In the genomic region with DNA sequence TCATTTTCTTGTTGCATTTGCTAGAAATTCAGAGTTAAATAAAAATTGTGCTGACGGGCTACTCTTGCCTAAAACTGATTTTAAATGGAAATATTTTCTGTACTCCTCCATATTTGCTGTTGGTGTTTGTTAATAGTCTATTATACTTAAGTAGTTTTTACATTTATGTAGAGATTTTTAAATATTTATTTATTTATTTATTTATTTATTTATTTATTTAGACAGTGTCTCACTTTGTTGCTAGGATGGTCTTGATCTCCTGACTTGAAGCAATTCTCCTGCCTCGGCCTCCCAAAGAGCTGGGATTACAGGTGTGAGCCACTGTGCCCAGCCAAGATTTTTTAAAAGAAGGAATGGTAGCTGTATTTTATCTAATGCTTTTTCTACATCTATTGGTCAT, we compare ENCODE assay signal across 22 cellular contexts.
"Had no signal": no experiment of that assay in that cellular context is flagged by ENCODE, and none has a peak within 500 bp of the region (broad histone marks: within the 10 kb centered on the region; RNA-seq: fewer than 3 reads in every experiment).

No MANE protein-coding gene starts in this region.

- H3K9me3 ChIP-seq: gastroesophageal sphincter, left lung, lower lobe of right lung, mucosa of descending colon had no signal

- FAIRE-seq: frontal cortex had no signal

- H3K27ac ChIP-seq: coronary artery, dorsolateral prefrontal cortex, esophagus muscularis mucosa, foreskin keratinocyte, gastroesophageal sphincter, heart left ventricle, hepatocyte, left lung, lower lobe of right lung had no signal

- H3K4me1 ChIP-seq: esophagus muscularis mucosa, foreskin keratinocyte, gastroesophageal sphincter, left lung, lower lobe of right lung had no signal

- H3K36me3 ChIP-seq: esophagus muscularis mucosa, gastroesophageal sphincter, left lung, lower lobe of right lung had no signal

- H3K4me3 ChIP-seq: coronary artery, dorsolateral prefrontal cortex, esophagus muscularis mucosa, gastroesophageal sphincter, heart left ventricle, hepatocyte, left lung, lower lobe of right lung, mucosa of descending colon had no signal

- DNase-seq: dermis blood vessel endothelial cell; dorsolateral prefrontal cortex; effector CD4-positive, alpha-beta T cell; effector memory CD4-positive, alpha-beta T cell; foreskin keratinocyte; heart left ventricle; hypothalamus; immature natural killer cell; islet precursor cell; left cardiac atrium; left lung; left ventricle myocardium superior; lower lobe of right lung; mesenchymal stem cell; mucosa of descending colon; naive B cell; naive thymus-derived CD8-positive, alpha-beta T cell had no signal
